Comparison of ENCODE assay signal across 2 cellular contexts in genomic region chr16:2208772-2209171, GRCh38.
TF ChIP-seq lines count a peak whose summit lies in the region.

No MANE protein-coding gene starts in this region.

TF ChIP-seq in HEK293, 187 proteins besides CTCF, POLR2A, EP300 and RAD21:
- TF ChIP-seq ZSCAN5A (tag by site-specific recombination; IDR thresholded peaks at IDR 0.05) = no peak
- TF ChIP-seq ZBTB26 (tag by site-specific recombination; optimal IDR thresholded peaks at IDR 0.05) = peak; percentile 13
TF ChIP-seq in HEK293: peak in this region for 1.

TF ChIP-seq in K562, 482 proteins besides CTCF, POLR2A, EP300 and RAD21:
- TF ChIP-seq CBFB (CRISPR knock-in tag; IDR thresholded peaks at IDR 0.05) = peak; percentile 71; the same call in 1 of the 2 replicates
- peak; percentile 33; the same call in 1 of the 2 replicates for TF ChIP-seq ZKSCAN3 (CRISPR knock-in tag; IDR thresholded peaks at IDR 0.05)
- no peak for TF ChIP-seq WHSC1 (IDR thresholded peaks at IDR 0.05; ENCODE audit: low read length)
- no peak for TF ChIP-seq ZNF311 (CRISPR knock-in tag; IDR thresholded peaks at IDR 0.05)
- TF ChIP-seq RBFOX2 (IDR thresholded peaks at IDR 0.05; ENCODE audit: low read depth, low read length) = peak; percentile 48; the same call in 1 of the 2 replicates
- peak; percentile 59; the same call in 1 of the 2 replicates for TF ChIP-seq ZBTB33 (CRISPR knock-in tag; IDR thresholded peaks at IDR 0.05)
- no peak for TF ChIP-seq HDAC6 (IDR thresholded peaks at IDR 0.05; ENCODE audit: low read depth, low read length)
